Comparison of ENCODE assay signal across 8 cellular contexts in the genomic region with DNA sequence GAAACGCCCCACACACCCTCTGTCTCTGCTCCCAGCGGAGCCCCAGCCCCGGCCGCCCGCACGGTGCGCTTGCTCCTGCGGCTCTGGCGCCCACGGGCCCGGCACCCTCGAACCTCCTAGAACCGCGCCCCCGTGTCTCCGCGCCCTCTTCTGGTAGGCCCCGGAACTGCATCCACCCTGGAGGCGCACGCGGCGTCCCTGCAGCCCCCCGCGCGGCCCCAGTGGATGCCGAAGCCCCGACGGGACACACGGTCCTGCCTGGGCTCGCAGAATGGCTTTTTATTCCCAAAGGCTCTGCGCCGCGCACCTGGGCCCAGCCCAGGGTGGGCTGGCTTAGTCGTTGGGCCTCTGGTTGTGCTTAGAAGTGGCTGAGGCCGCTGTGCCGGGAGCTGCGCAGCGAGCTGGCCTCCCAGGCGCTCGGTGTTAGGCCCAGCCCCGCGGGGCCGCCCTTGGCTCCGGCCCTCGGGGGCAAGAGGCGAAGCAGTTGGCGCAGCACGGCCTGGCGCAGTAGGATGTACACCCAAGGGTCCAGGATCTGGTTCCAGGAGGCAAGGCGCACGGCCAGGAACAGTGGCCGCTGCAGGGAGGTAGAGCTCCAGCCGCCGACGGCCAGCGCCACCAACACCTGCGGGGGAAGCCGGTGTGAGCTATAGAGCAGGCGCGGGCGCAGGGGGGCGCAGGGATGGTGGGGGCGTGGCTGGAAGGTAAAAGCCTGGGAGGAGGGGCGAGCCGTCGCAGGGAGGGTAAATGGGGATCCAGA. TPM values are rescaled to one million over a fixed set of nuclear protein-coding genes. Genes with fewer than 3 reads are reported as not detected.
DNase-seq lines count a peak whose midpoint lies in the region; ATAC-seq and TF ChIP-seq lines count a peak whose summit lies in the region.

No MANE protein-coding gene starts in this region.

- H3K4me3 ChIP-seq in HCT116 (replicated peaks in 1 of 2; ENCODE audit: low read depth in 1 of 2, low read length in 2 of 2) (no peak overlapping the region), OCI-LY7 (ENCODE audit: low read depth, low read length, poor library complexity, severe bottlenecking) (no peak overlapping the region), fibroblast of villous mesenchyme (ENCODE audit: low read depth, low read length) (peak overlapping the region; percentile 18), thoracic aorta (peak overlapping the region; percentile 53)

- H3K9ac ChIP-seq in HCT116 (ENCODE audit: low read length) = peak overlapping the region; percentile 39; the same call in 1 of the 2 replicates

- H3K27me3 Mint-ChIP-seq in activated T-helper 1 cell treated with anti-CD3 and anti-CD28 coated beads, Interleukin-12 subunit alpha, Interleukin-12 subunit beta, Interleukin-2, Interleukin-4 antibody, amounts not matched to agents 30 ng/mL and 10 ng/mL and 1 ng/mL, durations not matched to agents 14 hours and 24 hours and 36 hours (ENCODE audit: insufficient read depth) = peaks cover 17% of the 10 kb centered on the region

- H3K36me3 Mint-ChIP-seq in activated T-helper 1 cell treated with anti-CD3 and anti-CD28 coated beads, Interleukin-12 subunit alpha, Interleukin-12 subunit beta, Interleukin-2, Interleukin-4 antibody, amounts not matched to agents 30 ng/mL and 10 ng/mL and 1 ng/mL, durations not matched to agents 14 hours and 24 hours and 36 hours (ENCODE audit: low read depth) = peaks cover 9% of the 10 kb centered on the region

- intact Hi-C loops in HCT116 (cut with micrococcal nuclease) (loop anchor here (5.0 kb wide), 1 partner anchor 335 kb away; a partner anchor contains a TSS), OCI-LY7 (cut with micrococcal nuclease; ENCODE audit: unreplicated experiment) (loop anchor here (2.0 kb wide), 1 partner anchor 40 kb away; a partner anchor contains a TSS)
- intact Hi-C loops in activated T-helper 1 cell treated with anti-CD3 and anti-CD28 coated beads, Interleukin-12 subunit alpha, Interleukin-12 subunit beta, Interleukin-2, Interleukin-4 antibody, amounts not matched to agents 30 ng/mL and 10 ng/mL and 1 ng/mL, durations not matched to agents 14 hours and 24 hours and 36 hours (cut with micrococcal nuclease) = loop anchor here (1.0 to 5.0 kb wide), 2 partner anchors 40 to 110 kb away; no protein-coding TSS in a partner anchor

- TF ChIP-seq POLR2A in HCT116 (IDR thresholded peaks at IDR 0.05; ENCODE audit: borderline replicate concordance, extremely low read depth, insufficient read depth, insufficient read length) = no peak

- peak; percentile 68 for TF ChIP-seq RAD21 in HCT116 (IDR thresholded peaks at IDR 0.05; ENCODE audit: low read depth)

- peaks cover 22 to 38% of the 10 kb centered on the region in 2 experiments; a peak in 3 of 4 replicates for H3K4me1 ChIP-seq in HCT116 (ENCODE audit: control insufficient read depth in 1 of 2, insufficient read depth in 2 of 2, low read length in 2 of 2)
- H3K4me1 ChIP-seq in OCI-LY7 (ENCODE audit: insufficient read depth, low read length, poor library complexity, severe bottlenecking) = no peaks in the 10 kb centered on the region
- peaks cover 15 to 35% of the 10 kb centered on the region in 2 donors for H3K4me1 ChIP-seq in thoracic aorta (ENCODE audit: control insufficient read depth in 1 of 2, low read depth in 2 of 2)

- peaks cover 31% of the 10 kb centered on the region for H3K4me1 Mint-ChIP-seq in activated T-helper 1 cell treated with anti-CD3 and anti-CD28 coated beads, Interleukin-12 subunit alpha, Interleukin-12 subunit beta, Interleukin-2, Interleukin-4 antibody, amounts not matched to agents 30 ng/mL and 10 ng/mL and 1 ng/mL, durations not matched to agents 14 hours and 24 hours and 36 hours (ENCODE audit: low read depth)

- H3K27me3 ChIP-seq in HCT116 (ENCODE audit: insufficient read depth, low read length) (no peaks in the 10 kb centered on the region), thoracic aorta (replicated peaks; ENCODE audit: insufficient read depth) (no peaks in the 10 kb centered on the region)

- peak overlapping the region; percentile 47 for H3K4me3 Mint-ChIP-seq in activated T-helper 1 cell treated with anti-CD3 and anti-CD28 coated beads, Interleukin-12 subunit alpha, Interleukin-12 subunit beta, Interleukin-2, Interleukin-4 antibody, amounts not matched to agents 30 ng/mL and 10 ng/mL and 1 ng/mL, durations not matched to agents 14 hours and 24 hours and 36 hours

- H3K9me3 ChIP-seq in HCT116 (ENCODE audit: control insufficient read depth in 1 of 2, insufficient read depth in 1 of 2, low read depth in 1 of 2, low read length in 2 of 2) (no peaks in the 10 kb centered on the region), OCI-LY7 (ENCODE audit: low read length) (no peaks in the 10 kb centered on the region), thoracic aorta (no peaks in the 10 kb centered on the region)

- TF ChIP-seq CTCF in AG09319 (IDR thresholded peaks at IDR 0.05; ENCODE audit: low read depth, low read length) (peak; percentile 92), HCT116 (IDR thresholded peaks at IDR 0.05 in 2 of 3, conservative IDR thresholded peaks at IDR 0.05 in 1 of 3; ENCODE audit: borderline replicate concordance in 1 of 3, insufficient read depth in 1 of 3, low read depth in 2 of 3, low read length in 2 of 3) (peak; percentile 73 to 89 (median 88)), OCI-LY7 (conservative IDR thresholded peaks at IDR 0.05; ENCODE audit: low read length) (peak; percentile 84), fibroblast of villous mesenchyme (IDR thresholded peaks at IDR 0.05; ENCODE audit: insufficient read depth, low read depth, low read length) (peak; percentile 89), omental fat pad (IDR thresholded peaks at IDR 0.05) (peak in 2 of 3 donors; percentile 80 to 93), thoracic aorta (IDR thresholded peaks at IDR 0.05) (peak; percentile 99)

- no peaks in the 10 kb centered on the region for H3K9me3 Mint-ChIP-seq in activated T-helper 1 cell treated with anti-CD3 and anti-CD28 coated beads, Interleukin-12 subunit alpha, Interleukin-12 subunit beta, Interleukin-2, Interleukin-4 antibody, amounts not matched to agents 30 ng/mL and 10 ng/mL and 1 ng/mL, durations not matched to agents 14 hours and 24 hours and 36 hours

- BruUV-seq in HCT116 (replicated peaks; lab: Mats Ljungman, UMichigan) (no TSS peak), OCI-LY7 (replicated peaks; lab: Mats Ljungman, UMichigan) (no TSS peak)

- RAD21 ChIA-PET in HCT116 (lab: Charles Lee; ENCODE audit: low non-redundant PET in 1 of 2, low total read pairs in 2 of 2, uncharacterized antibody in 2 of 2, unreplicated experiment in 2 of 2) = no interaction called here

- peak overlapping the region; percentile 43 for H3K4me2 ChIP-seq in HCT116 (ENCODE audit: low read length)
- H3K4me2 ChIP-seq in OCI-LY7 (ENCODE audit: low read length) = no peak overlapping the region

- H4K20me1 ChIP-seq in HCT116 (ENCODE audit: insufficient read depth) (no peaks in the 10 kb centered on the region), OCI-LY7 (ENCODE audit: insufficient read depth, low read length) (no peaks in the 10 kb centered on the region)

- H3K27ac ChIP-seq in HCT116 (ENCODE audit: low read depth, low read length) (no peak overlapping the region), OCI-LY7 (ENCODE audit: low read depth, low read length, poor library complexity, severe bottlenecking) (no peak overlapping the region), thoracic aorta (no peak overlapping the region)

- H3K9me2 ChIP-seq in HCT116 (ENCODE audit: insufficient read depth) (no peaks in the 10 kb centered on the region), OCI-LY7 (ENCODE audit: insufficient read depth, low read length) (no peaks in the 10 kb centered on the region)

- H3K36me3 ChIP-seq in HCT116 (ENCODE audit: control insufficient read depth in 1 of 2, insufficient read depth in 2 of 2, low read length in 2 of 2) (no peaks in the 10 kb centered on the region; a peak in 2 of 4 replicates), OCI-LY7 (ENCODE audit: insufficient read depth, low read length) (peaks cover 40% of the 10 kb centered on the region), thoracic aorta (peaks cover 33% of the 10 kb centered on the region)

- H2AFZ ChIP-seq in HCT116 (ENCODE audit: low read depth, low read length, poor library complexity, severe bottlenecking) (no peak overlapping the region), OCI-LY7 (ENCODE audit: low read length) (no peak overlapping the region)

- H3K79me2 ChIP-seq in HCT116 (ENCODE audit: insufficient read depth, low read length) (no peaks in the 10 kb centered on the region), OCI-LY7 (ENCODE audit: insufficient read depth, low read depth, low read length) (no peaks in the 10 kb centered on the region)

- no peak overlapping the region for H3K27ac Mint-ChIP-seq in activated T-helper 1 cell treated with anti-CD3 and anti-CD28 coated beads, Interleukin-12 subunit alpha, Interleukin-12 subunit beta, Interleukin-2, Interleukin-4 antibody, amounts not matched to agents 30 ng/mL and 10 ng/mL and 1 ng/mL, durations not matched to agents 14 hours and 24 hours and 36 hours

- DNase-seq in AG09319 (ENCODE audit: extremely low read depth, low read depth) = no peak
- DNase-seq in HCT116 (ENCODE audit: low read depth, low spot score) = peak; percentile 22
- DNase-seq in OCI-LY7 (ENCODE audit: low spot score) = peak; percentile 51
- peak; percentile 73 for DNase-seq in activated T-helper 1 cell treated with anti-CD3 and anti-CD28 coated beads, Interleukin-12 subunit alpha, Interleukin-12 subunit beta, Interleukin-2, Interleukin-4 antibody, amounts not matched to agents 30 ng/mL and 10 ng/mL and 1 ng/mL, durations not matched to agents 14 hours and 24 hours and 36 hours (ENCODE audit: low spot score)
- peak; percentile 66 for DNase-seq in fibroblast of villous mesenchyme (ENCODE audit: low read depth)
- peak; percentile 73 for DNase-seq in omental fat pad (ENCODE audit: low spot score)
- DNase-seq in thoracic aorta (ENCODE audit: low spot score) = no peak

- ATAC-seq in HCT116 (peak; percentile 63), omental fat pad (ENCODE audit: low FRiP score) (no peak), thoracic aorta (ENCODE audit: insufficient number of reproducible peaks, low FRiP score, low read depth) (no peak), HG03139 (IDR thresholded peaks at IDR 0.05; ENCODE audit: unreplicated experiment) (no peak)

- CTCF ChIA-PET in HCT116 (lab: Charles Lee) (interaction anchor here (0.6 to 1.1 kb wide), 2 partner anchors 13 to 336 kb away, joined by 3 to 4 read pairs; a partner anchor contains a TSS), OCI-LY7 (lab: Charles Lee; ENCODE audit: unreplicated experiment) (interaction anchor here (0.6 to 0.7 kb wide), 2 partner anchors 40 to 45 kb away, joined by 3 to 4 read pairs; a partner anchor contains a TSS)

- POLR2A ChIA-PET in HCT116 (lab: Charles Lee) = no interaction called here
- POLR2A ChIA-PET in OCI-LY7 (lab: Charles Lee) = no interaction called here

RNA-seq across cellular contexts. Expression of a gene that starts 2.8 kb away (rescaled TPM):
- 1.1 TPM for total RNA-seq in HCT116 (2021; ENCODE audit: unreplicated experiment)
- polyA plus RNA-seq in HCT116 (2012) = 0.47 and 0.55 TPM in 2 replicates
- not detected in 2 replicates for total RNA-seq in OCI-LY7 (2014; rRNA removed; shearing (Covaris generic))
- 0.23 TPM in 1 of 2 replicates, not detected in the other for total RNA-seq in OCI-LY7 (2022)
- total RNA-seq in activated T-helper 1 cell treated with anti-CD3 and anti-CD28 coated beads, Interleukin-12 subunit alpha, Interleukin-12 subunit beta, Interleukin-2, Interleukin-4 antibody, amounts not matched to agents 30 ng/mL and 10 ng/mL and 1 ng/mL, durations not matched to agents 14 hours and 24 hours and 36 hours = 0.44 and 0.78 TPM in 2 replicates
- 2.6 and 3.9 TPM in 2 replicates for total RNA-seq in fibroblast of villous mesenchyme
- total RNA-seq in omental fat pad = not detected
- total RNA-seq in thoracic aorta = 1 to 10 TPM in 1 of 2 donors, not detected in 1; 2.8 TPM

RNA-seq across cellular contexts. Expression of a gene that starts 23.5 kb away (rescaled TPM):
- total RNA-seq in HCT116 (2021; ENCODE audit: unreplicated experiment) (103 TPM), OCI-LY7 (2022) (37.6 and 38.3 TPM in 2 replicates), fibroblast of villous mesenchyme (155 and 169 TPM in 2 replicates), omental fat pad (10 to 100 TPM; 47.0 to 77.6 (median 59.0) TPM), thoracic aorta (10 to 100 TPM; 56.4 to 77.8 TPM)
- 112 and 135 TPM in 2 replicates for polyA plus RNA-seq in HCT116 (2012)
- total RNA-seq in OCI-LY7 (2014; rRNA removed; shearing (Covaris generic)) = 18.5 and 26.9 TPM in 2 replicates
- total RNA-seq in activated T-helper 1 cell treated with anti-CD3 and anti-CD28 coated beads, Interleukin-12 subunit alpha, Interleukin-12 subunit beta, Interleukin-2, Interleukin-4 antibody, amounts not matched to agents 30 ng/mL and 10 ng/mL and 1 ng/mL, durations not matched to agents 14 hours and 24 hours and 36 hours = 42.9 and 43.7 TPM in 2 replicates

RNA-seq across cellular contexts. Expression of a gene that starts 39.3 kb away (rescaled TPM):
- total RNA-seq in HCT116 (2021; ENCODE audit: unreplicated experiment) (248 TPM), OCI-LY7 (2022) (233 and 246 TPM in 2 replicates), fibroblast of villous mesenchyme (127 and 207 TPM in 2 replicates), omental fat pad (100 to 1,000 TPM in 1 of 4 donors, 10 to 100 TPM in 3; 47.3 to 104 (median 85.0) TPM), thoracic aorta (100 to 1,000 TPM in 1 of 2 donors, 10 to 100 TPM in 1; 93.8 to 139 TPM)
- polyA plus RNA-seq in HCT116 (2012) = 238 and 241 TPM in 2 replicates
- total RNA-seq in OCI-LY7 (2014; rRNA removed; shearing (Covaris generic)) = 117 and 125 TPM in 2 replicates
- 151 and 180 TPM in 2 replicates for total RNA-seq in activated T-helper 1 cell treated with anti-CD3 and anti-CD28 coated beads, Interleukin-12 subunit alpha, Interleukin-12 subunit beta, Interleukin-2, Interleukin-4 antibody, amounts not matched to agents 30 ng/mL and 10 ng/mL and 1 ng/mL, durations not matched to agents 14 hours and 24 hours and 36 hours

RNA-seq across cellular contexts. Expression of a gene that starts 45.8 kb away (rescaled TPM):
- 175 TPM for total RNA-seq in HCT116 (2021; ENCODE audit: unreplicated experiment)
- 129 and 139 TPM in 2 replicates for polyA plus RNA-seq in HCT116 (2012)
- total RNA-seq in OCI-LY7 (2014; rRNA removed; shearing (Covaris generic)) = 62.9 and 76.7 TPM in 2 replicates
- total RNA-seq in OCI-LY7 (2022) = 51.7 and 63.7 TPM in 2 replicates
- total RNA-seq in activated T-helper 1 cell treated with anti-CD3 and anti-CD28 coated beads, Interleukin-12 subunit alpha, Interleukin-12 subunit beta, Interleukin-2, Interleukin-4 antibody, amounts not matched to agents 30 ng/mL and 10 ng/mL and 1 ng/mL, durations not matched to agents 14 hours and 24 hours and 36 hours = 104 and 120 TPM in 2 replicates
- total RNA-seq in fibroblast of villous mesenchyme = 78.0 and 99.3 TPM in 2 replicates
- 100 to 1,000 TPM in 3 of 4 donors, 10 to 100 TPM in 1; 67.5 to 669 (median 116) TPM for total RNA-seq in omental fat pad
- 10 to 100 TPM; 50.1 to 50.6 TPM for total RNA-seq in thoracic aorta

RNA-seq across cellular contexts. Expression of a gene that starts 53.2 kb away (rescaled TPM):
- 152 TPM for total RNA-seq in HCT116 (2021; ENCODE audit: unreplicated experiment)
- polyA plus RNA-seq in HCT116 (2012) = 164 and 169 TPM in 2 replicates
- 425 and 474 TPM in 2 replicates for total RNA-seq in OCI-LY7 (2014; rRNA removed; shearing (Covaris generic))
- total RNA-seq in OCI-LY7 (2022) = 294 and 316 TPM in 2 replicates
- total RNA-seq in activated T-helper 1 cell treated with anti-CD3 and anti-CD28 coated beads, Interleukin-12 subunit alpha, Interleukin-12 subunit beta, Interleukin-2, Interleukin-4 antibody, amounts not matched to agents 30 ng/mL and 10 ng/mL and 1 ng/mL, durations not matched to agents 14 hours and 24 hours and 36 hours = 273 and 287 TPM in 2 replicates
- 56.6 and 63.8 TPM in 2 replicates for total RNA-seq in fibroblast of villous mesenchyme
- 100 to 1,000 TPM in 1 of 4 donors, 10 to 100 TPM in 3; 68.4 to 139 (median 76.3) TPM for total RNA-seq in omental fat pad
- total RNA-seq in thoracic aorta = 10 to 100 TPM; 77.4 to 81.6 TPM

Comparison
In these comparisons a context has a peak if more than half of its experiments do, and no peak if none do; other contexts are left out.
1. DNase-seq: peak in HCT116 (single experiment), OCI-LY7 (single experiment), activated T-helper 1 cell treated with anti-CD3 and anti-CD28 coated beads, Interleukin-12 subunit alpha, Interleukin-12 subunit beta, Interleukin-2, Interleukin-4 antibody, amounts not matched to agents 30 ng/mL and 10 ng/mL and 1 ng/mL, durations not matched to agents 14 hours and 24 hours and 36 hours (single experiment), fibroblast of villous mesenchyme (single experiment) and omental fat pad (single experiment); none in AG09319 (single experiment) and thoracic aorta (single experiment).
2. H3K4me3 ChIP-seq: peak in fibroblast of villous mesenchyme (single experiment) and thoracic aorta (single experiment); none in HCT116 (0 of 2) and OCI-LY7 (single experiment).
3. Peak in every context shown above with its lines, with median percentiles within 50 percentile points of each other: CTCF ChIP-seq.